Comparison of ENCODE assay signal across 11 cellular contexts in the genomic region with DNA sequence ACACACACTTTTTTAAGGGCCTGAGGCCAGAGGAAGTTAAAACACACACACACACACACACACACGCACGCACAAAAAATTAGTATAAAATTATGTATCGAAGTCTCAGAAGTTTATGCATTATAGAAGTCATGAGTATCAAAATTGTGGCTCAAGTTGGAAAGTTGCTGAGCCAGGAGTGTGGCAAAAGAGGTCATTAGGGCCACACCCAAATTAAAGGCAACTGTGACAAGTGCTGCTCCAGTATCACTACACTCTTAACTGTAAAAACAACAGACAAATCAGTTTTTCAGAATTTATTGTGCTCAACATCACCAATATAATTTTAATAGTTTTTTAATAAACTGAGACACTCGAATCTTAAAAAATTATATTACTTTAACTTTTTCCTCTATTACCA. TPM values are rescaled to one million over a fixed set of nuclear protein-coding genes. Genes with fewer than 3 reads are reported as not detected.
A peak's percentile ranks its signal among the peaks of the same experiment; 100 is the strongest.
DNase-seq lines count a peak whose midpoint lies in the region; FAIRE-seq and TF ChIP-seq lines count a peak whose summit lies in the region.
"Had no signal": no experiment of that assay in that cellular context is flagged by ENCODE, and none has a peak within 500 bp of the region (broad histone marks: within the 10 kb centered on the region; RNA-seq: fewer than 3 reads in every experiment).

No MANE protein-coding gene starts in this region.

- H3K36me3 Mint-ChIP-seq in MCF 10A (ENCODE audit: insufficient read depth, unreplicated experiment): peaks cover 32% of the 10 kb centered on the region
- H3K36me3 Mint-ChIP-seq in activated T-helper 2 cell treated with anti-CD3 and anti-CD28 coated beads, Interferon-gamma antibody, Interleukin-2, Interleukin-4, amounts not matched to agents 10 μg/mL and 5 μg/mL and 100 μg/mL, durations not matched to agents 14 hours and 24 hours and 36 hours (ENCODE audit: low read depth): peaks cover 66% of the 10 kb centered on the region

- POLR2A ChIA-PET in MCF 10A (lab: Yijun Ruan, JAX): interaction anchor here (1.0 to 3.0 kb wide), 6 partner anchors 12 to 159 kb away, joined by 3 to 21 read pairs (median 7); a partner anchor contains a TSS

- H3K23ac ChIP-seq in neuronal stem cell (ENCODE audit: low read depth, low read length, poor library complexity): no peak overlapping the region

- H3K4me3 ChIP-seq in breast epithelium (no peak overlapping the region), kidney (ENCODE audit: low read length in 2 of 2) (no peak overlapping the region), thyroid gland (replicated peaks in 1 of 3) (no peak overlapping the region), neuronal stem cell (ENCODE audit: low read length in 2 of 2) (no peak overlapping the region)
- H3K4me3 ChIP-seq: cardiac muscle cell, lung had no signal

- H2BK120ac ChIP-seq in neuronal stem cell (ENCODE audit: low read depth, low read length): no peak overlapping the region

- H3K4me2 ChIP-seq in neuronal stem cell (ENCODE audit: insufficient read depth, low read length, poor library complexity, severe bottlenecking): no peak overlapping the region

- H3K27ac ChIP-seq in breast epithelium (peak overlapping the region in 1 of 2 donors; percentile 63), kidney (ENCODE audit: low read depth in 2 of 2, low read length in 2 of 2) (no peak overlapping the region), thyroid gland (peak overlapping the region; percentile 0 to 74 (median 60)), neuronal stem cell (replicated peaks; ENCODE audit: low read length) (no peak overlapping the region)

- no peak overlapping the region for H2BK12ac ChIP-seq in neuronal stem cell (ENCODE audit: low read length)

- H3K4me1 Mint-ChIP-seq in MCF 10A (ENCODE audit: insufficient read depth, unreplicated experiment): peaks cover 21% of the 10 kb centered on the region
- H3K4me1 Mint-ChIP-seq in activated T-helper 2 cell treated with anti-CD3 and anti-CD28 coated beads, Interferon-gamma antibody, Interleukin-2, Interleukin-4, amounts not matched to agents 10 μg/mL and 5 μg/mL and 100 μg/mL, durations not matched to agents 14 hours and 24 hours and 36 hours (ENCODE audit: low read depth): peaks cover 56% of the 10 kb centered on the region

- no peak overlapping the region for H4K8ac ChIP-seq in neuronal stem cell (ENCODE audit: low read depth, low read length)

- peaks cover 6% of the 10 kb centered on the region for H3K79me1 ChIP-seq in neuronal stem cell (ENCODE audit: low read depth, low read length)

- H3K9me3 ChIP-seq in breast epithelium: peaks cover 2 to 3% of the 10 kb centered on the region in 2 donors
- H3K9me3 ChIP-seq in kidney (ENCODE audit: control insufficient read depth in 1 of 2, low read length in 2 of 2): peaks cover 0 to 6% of the 10 kb centered on the region in 2 donors
- H3K9me3 ChIP-seq in thyroid gland: no peaks in the 10 kb centered on the region
- peaks cover 4 to 11% of the 10 kb centered on the region in 2 donors for H3K9me3 ChIP-seq in neuronal stem cell (replicated peaks in 1 of 2; ENCODE audit: control insufficient read depth in 2 of 2, insufficient read depth in 1 of 2, low read depth in 1 of 2, low read length in 2 of 2)

- H4K91ac ChIP-seq in neuronal stem cell (ENCODE audit: low read depth, low read length, poor library complexity): no peak overlapping the region

- H3K27me3 Mint-ChIP-seq in MCF 10A (ENCODE audit: insufficient read depth, unreplicated experiment): no peaks in the 10 kb centered on the region
- no peaks in the 10 kb centered on the region for H3K27me3 Mint-ChIP-seq in activated T-helper 2 cell treated with anti-CD3 and anti-CD28 coated beads, Interferon-gamma antibody, Interleukin-2, Interleukin-4, amounts not matched to agents 10 μg/mL and 5 μg/mL and 100 μg/mL, durations not matched to agents 14 hours and 24 hours and 36 hours (ENCODE audit: low read depth)

- no peaks in the 10 kb centered on the region for H3K9me3 Mint-ChIP-seq in MCF 10A (ENCODE audit: unreplicated experiment)
- peaks cover 8% of the 10 kb centered on the region for H3K9me3 Mint-ChIP-seq in activated T-helper 2 cell treated with anti-CD3 and anti-CD28 coated beads, Interferon-gamma antibody, Interleukin-2, Interleukin-4, amounts not matched to agents 10 μg/mL and 5 μg/mL and 100 μg/mL, durations not matched to agents 14 hours and 24 hours and 36 hours

- no peak overlapping the region for H3K4me3 Mint-ChIP-seq in MCF 10A (ENCODE audit: unreplicated experiment)
- peak overlapping the region; percentile 42 for H3K4me3 Mint-ChIP-seq in activated T-helper 2 cell treated with anti-CD3 and anti-CD28 coated beads, Interferon-gamma antibody, Interleukin-2, Interleukin-4, amounts not matched to agents 10 μg/mL and 5 μg/mL and 100 μg/mL, durations not matched to agents 14 hours and 24 hours and 36 hours (ENCODE audit: low read depth)

- DNase-seq in MCF 10A (ENCODE audit: unreplicated experiment): no peak
- DNase-seq in breast epithelium (ENCODE audit: low spot score in 2 of 2): no peak
- DNase-seq in activated T-helper 2 cell treated with anti-CD3 and anti-CD28 coated beads, Interferon-gamma antibody, Interleukin-2, Interleukin-4, amounts not matched to agents 10 μg/mL and 5 μg/mL and 100 μg/mL, durations not matched to agents 14 hours and 24 hours and 36 hours (ENCODE audit: low spot score): no peak
- no peak for DNase-seq in kidney
- peak in 1 of 2 donors; percentile 22 for DNase-seq in thyroid gland
- no peak for DNase-seq in T1000 (lab: John Stamatoyannopoulos, UW)
- DNase-seq in neuronal stem cell (ENCODE audit: low spot score): no peak
- DNase-seq in pons (ENCODE audit: low spot score): no peak
- DNase-seq: AML-193 had no signal

- no peak overlapping the region for H3K18ac ChIP-seq in neuronal stem cell (ENCODE audit: low read length)

- CTCF ChIA-PET in MCF 10A (lab: Yijun Ruan, JAX): interaction anchor here (0.6 to 1.0 kb wide), 3 partner anchors 12 to 464 kb away, joined by 3 read pairs; no protein-coding TSS in a partner anchor

- no peaks in the 10 kb centered on the region for H3K36me3 ChIP-seq in breast epithelium
- H3K36me3 ChIP-seq in kidney (ENCODE audit: control insufficient read depth in 1 of 2, insufficient read depth in 2 of 2, low read length in 2 of 2): peaks cover 0 to under 1% of the 10 kb centered on the region in 2 donors
- peaks cover 0 to under 1% of the 10 kb centered on the region in 2 donors for H3K36me3 ChIP-seq in thyroid gland
- H3K36me3 ChIP-seq in neuronal stem cell (replicated peaks in 1 of 2; ENCODE audit: control insufficient read depth in 2 of 2, insufficient read depth in 2 of 2, low read length in 2 of 2): peaks cover 5 to 85% of the 10 kb centered on the region in 2 donors

- TF ChIP-seq CTCF in MCF 10A (IDR thresholded peaks at IDR 0.05; ENCODE audit: unreplicated experiment) (no peak), breast epithelium (IDR thresholded peaks at IDR 0.05) (no peak), kidney (IDR thresholded peaks at IDR 0.05; ENCODE audit: borderline replicate concordance, extremely low read depth, insufficient read depth) (no peak), thyroid gland (IDR thresholded peaks at IDR 0.05) (no peak)

- no peak overlapping the region for H2BK5ac ChIP-seq in neuronal stem cell (ENCODE audit: low read length)

- TF ChIP-seq POLR2A in breast epithelium (IDR thresholded peaks at IDR 0.05) (no peak), thyroid gland (IDR thresholded peaks at IDR 0.05) (no peak)

- no peak overlapping the region for H2AFZ ChIP-seq in neuronal stem cell (ENCODE audit: low read length)

- H3K27ac Mint-ChIP-seq in MCF 10A (ENCODE audit: low read depth, unreplicated experiment): peak overlapping the region; percentile 55
- peak overlapping the region; percentile 93 for H3K27ac Mint-ChIP-seq in activated T-helper 2 cell treated with anti-CD3 and anti-CD28 coated beads, Interferon-gamma antibody, Interleukin-2, Interleukin-4, amounts not matched to agents 10 μg/mL and 5 μg/mL and 100 μg/mL, durations not matched to agents 14 hours and 24 hours and 36 hours

- no peak overlapping the region for H3K9ac ChIP-seq in kidney (ENCODE audit: low read length in 2 of 2)
- no peak overlapping the region for H3K9ac ChIP-seq in neuronal stem cell (ENCODE audit: low read depth, low read length, poor library complexity)

- no peak overlapping the region for H2BK15ac ChIP-seq in neuronal stem cell (ENCODE audit: low read length)

- H2AK5ac ChIP-seq in neuronal stem cell (ENCODE audit: low read depth, low read length): no peak overlapping the region

- H3K4ac ChIP-seq in neuronal stem cell (ENCODE audit: low read length): no peak overlapping the region

- H3K27me3 ChIP-seq in breast epithelium (no peaks in the 10 kb centered on the region), thyroid gland (no peaks in the 10 kb centered on the region), neuronal stem cell (ENCODE audit: control insufficient read depth in 3 of 3, insufficient read depth in 3 of 3, low read depth in 1 of 3, low read length in 3 of 3) (no peaks in the 10 kb centered on the region)
- H3K27me3 ChIP-seq: cardiac muscle cell had no signal

- FAIRE-seq in kidney (lab: Jason Lieb, UNC): peak; percentile 23

- WGBS in thyroid gland, 2 donors: 81 to 88% methylated on average over 4 of the region's 4 CpGs
- 100% methylated on average over 1 of the region's 4 CpGs; no CpG with 5 or more reads in 1 of the 2 donors for WGBS in neuronal stem cell (ENCODE audit: extremely low coverage in 2 of 2, insufficient read length in 2 of 2, insufficient replicate concordance in 1 of 2), 2 donors

- H3K4me1 ChIP-seq in breast epithelium (peaks cover 0 to 6% of the 10 kb centered on the region in 2 donors), kidney (ENCODE audit: control insufficient read depth in 1 of 2, insufficient read depth in 1 of 2, low read depth in 1 of 2, low read length in 2 of 2) (peaks cover 0 to 4% of the 10 kb centered on the region in 2 donors), thyroid gland (peaks cover 28 to 30% of the 10 kb centered on the region in 2 donors), neuronal stem cell (ENCODE audit: control insufficient read depth in 2 of 2, insufficient read depth in 1 of 2, low read depth in 1 of 2, low read length in 2 of 2) (peaks cover 3 to 6% of the 10 kb centered on the region in 2 donors)

- intact Hi-C loops in MCF 10A (cut with micrococcal nuclease) (no loop called here), breast epithelium (cut with DNase I; ENCODE audit: low total_unique reads) (no loop called here), kidney (cut with DNase I) (no loop called here), thyroid gland (cut with DNase I) (no loop called here)
- intact Hi-C loops in activated T-helper 2 cell treated with anti-CD3 and anti-CD28 coated beads, Interferon-gamma antibody, Interleukin-2, Interleukin-4, amounts not matched to agents 10 μg/mL and 5 μg/mL and 100 μg/mL, durations not matched to agents 14 hours and 24 hours and 36 hours (cut with micrococcal nuclease): loop anchor here (1.0 kb wide), 7 partner anchors 14 to 188 kb away; a partner anchor contains a TSS

- no peak overlapping the region for H3K14ac ChIP-seq in neuronal stem cell (ENCODE audit: low read length)

- BruUV-seq in MCF 10A (replicated peaks; lab: Mats Ljungman, UMichigan): no TSS peak

RNA-seq across cellular contexts. Expression of a gene that starts 36.9 kb away (rescaled TPM):
- total RNA-seq in MCF 10A (2022): 239 TPM in 2 replicates
- total RNA-seq in breast epithelium: 100 to 1,000 TPM; 176 to 226 (median 186) TPM
- 334 and 339 TPM in 2 replicates for total RNA-seq in activated T-helper 2 cell treated with anti-CD3 and anti-CD28 coated beads, Interferon-gamma antibody, Interleukin-2, Interleukin-4, amounts not matched to agents 10 μg/mL and 5 μg/mL and 100 μg/mL, durations not matched to agents 14 hours and 24 hours and 36 hours
- total RNA-seq in kidney: 262 TPM
- polyA plus RNA-seq in kidney (ENCODE audit: insufficient read depth, low read depth, low replicate concordance): 168 TPM
- total RNA-seq in thyroid gland: 100 to 1,000 TPM; 246 to 270 (median 265) TPM
- 433 TPM for polyA plus RNA-seq in neuronal stem cell (2013, experiment 1 of 2)
- polyA plus RNA-seq in neuronal stem cell (2013, experiment 2 of 2): 430 TPM

RNA-seq across cellular contexts. Expression of a gene that starts 38.3 kb away (rescaled TPM):
- total RNA-seq in MCF 10A (2022): 44.3 and 47.3 TPM in 2 replicates
- total RNA-seq in breast epithelium: 10 to 100 TPM; 32.2 to 65.9 (median 48.8) TPM
- total RNA-seq in activated T-helper 2 cell treated with anti-CD3 and anti-CD28 coated beads, Interferon-gamma antibody, Interleukin-2, Interleukin-4, amounts not matched to agents 10 μg/mL and 5 μg/mL and 100 μg/mL, durations not matched to agents 14 hours and 24 hours and 36 hours: 23.3 and 25.0 TPM in 2 replicates
- total RNA-seq in kidney: 29.9 TPM
- 6.5 TPM for polyA plus RNA-seq in kidney (ENCODE audit: insufficient read depth, low read depth, low replicate concordance)
- total RNA-seq in thyroid gland: 10 to 100 TPM; 26.9 to 39.4 (median 31.3) TPM
- 36.8 TPM for polyA plus RNA-seq in neuronal stem cell (2013, experiment 1 of 2)
- 36.8 TPM for polyA plus RNA-seq in neuronal stem cell (2013, experiment 2 of 2)

Comparison
In these comparisons a context has a peak if more than half of its experiments do, and no peak if none do; other contexts are left out.
1. H3K27ac ChIP-seq: peak in thyroid gland (3 of 3); none in kidney (0 of 2) and neuronal stem cell (single experiment).